ENCODE assay signal across 1 cellular context in genomic region chr2:38665854-38666577, GRCh38.
A peak's percentile ranks its signal among the peaks of the same experiment; 100 is the strongest.
TF ChIP-seq lines count a peak whose summit lies in the region.

Gene GALM (plus strand): TSS chr2:38666114. CDS start chr2:38666162, 48 bp downstream.

TF ChIP-seq in HepG2, 621 proteins besides CTCF, POLR2A, EP300 and RAD21 (continued from another document and continues in another):
- TF ChIP-seq ETV5 (CRISPR knock-in tag; IDR thresholded peaks at IDR 0.05; ENCODE audit: borderline replicate concordance) (0 out of 2 replicates have a peak, but pooled peaks have one; percentile 7), TSC22D2 (CRISPR knock-in tag; IDR thresholded peaks at IDR 0.05; ENCODE audit: borderline replicate concordance) (peak; percentile 60; the same call in 1 of the 2 replicates), ZNF407 (CRISPR knock-in tag; IDR thresholded peaks at IDR 0.05; ENCODE audit: not compliant biosample characterization) (peak; percentile 92), REST (IDR thresholded peaks at IDR 0.05; ENCODE audit: borderline replicate concordance in 1 of 2, low read depth in 1 of 2, low read length in 2 of 2) (peak in 1 of 2 experiments; percentile 41; a peak in 1 of 4 replicates), NCOA2 (CRISPR knock-in tag; IDR thresholded peaks at IDR 0.05) (peak; percentile 61), CHCHD3 (CRISPR knock-in tag; IDR thresholded peaks at IDR 0.05) (0 out of 2 replicates have a peak, but pooled peaks have one; percentile 31), NR0B2 (CRISPR knock-in tag; IDR thresholded peaks at IDR 0.05) (peak; percentile 83), ZNF672 (CRISPR knock-in tag; IDR thresholded peaks at IDR 0.05) (no peak), ZNF746 (CRISPR knock-in tag; IDR thresholded peaks at IDR 0.05) (peak; percentile 49; the same call in 1 of the 2 replicates), TGIF2 (CRISPR knock-in tag; IDR thresholded peaks at IDR 0.05) (no peak; the same call in 1 of the 2 replicates), ZNF572 (CRISPR knock-in tag; IDR thresholded peaks at IDR 0.05) (peak; percentile 94), TBX3 (IDR thresholded peaks at IDR 0.05; ENCODE audit: borderline replicate concordance) (peak; percentile 25; the same call in 1 of the 2 replicates), NPAS2 (CRISPR knock-in tag; IDR thresholded peaks at IDR 0.05; ENCODE audit: borderline replicate concordance) (no peak), REXO4 (CRISPR knock-in tag; IDR thresholded peaks at IDR 0.05; ENCODE audit: borderline replicate concordance) (no peak), SKIL (CRISPR knock-in tag; IDR thresholded peaks at IDR 0.05; ENCODE audit: borderline replicate concordance) (0 out of 2 replicates have a peak, but pooled peaks have one; percentile 9), ZNF720 (CRISPR knock-in tag; IDR thresholded peaks at IDR 0.05) (no peak), CSRNP2 (CRISPR knock-in tag; conservative IDR thresholded peaks at IDR 0.05; ENCODE audit: low read depth) (no peak), KLF16 (CRISPR knock-in tag; IDR thresholded peaks at IDR 0.05) (peak in 1 of 2 experiments; percentile 42; a peak in 1 of 4 replicates), RFX1 (IDR thresholded peaks at IDR 0.05) (no peak), ZEB1 (IDR thresholded peaks at IDR 0.05; ENCODE audit: insufficient replicate concordance, low read depth) (no peak), MED13 (CRISPR knock-in tag; IDR thresholded peaks at IDR 0.05) (0 out of 2 replicates have a peak, but pooled peaks have one; percentile 21), RNF2 (conservative IDR thresholded peaks at IDR 0.05; ENCODE audit: low read depth) (0 out of 2 replicates have a peak, but pooled peaks have one; percentile 24), FOXO4 (CRISPR knock-in tag; conservative IDR thresholded peaks at IDR 0.05) (0 out of 2 replicates have a peak, but pooled peaks have one; percentile 30), KMT2B (CRISPR knock-in tag; IDR thresholded peaks at IDR 0.05) (peak; percentile 81), SUZ12 (IDR thresholded peaks at IDR 0.05; ENCODE audit: low read depth, low read length) (peak; percentile 89), ZNF652 (CRISPR knock-in tag; IDR thresholded peaks at IDR 0.05; ENCODE audit: borderline replicate concordance, low read depth) (0 out of 2 replicates have a peak, but pooled peaks have one; percentile 21), ZBTB21 (CRISPR knock-in tag; IDR thresholded peaks at IDR 0.05) (no peak), BRD4 (CRISPR knock-in tag; IDR thresholded peaks at IDR 0.05) (peak; percentile 84), PBX2 (CRISPR knock-in tag; IDR thresholded peaks at IDR 0.05) (no peak), ZNF775 (CRISPR knock-in tag; IDR thresholded peaks at IDR 0.05; ENCODE audit: borderline replicate concordance) (peak; percentile 5; the same call in 1 of the 2 replicates), THAP7 (CRISPR knock-in tag; IDR thresholded peaks at IDR 0.05) (peak; percentile 39)
- TF ChIP-seq, protein P1, sequence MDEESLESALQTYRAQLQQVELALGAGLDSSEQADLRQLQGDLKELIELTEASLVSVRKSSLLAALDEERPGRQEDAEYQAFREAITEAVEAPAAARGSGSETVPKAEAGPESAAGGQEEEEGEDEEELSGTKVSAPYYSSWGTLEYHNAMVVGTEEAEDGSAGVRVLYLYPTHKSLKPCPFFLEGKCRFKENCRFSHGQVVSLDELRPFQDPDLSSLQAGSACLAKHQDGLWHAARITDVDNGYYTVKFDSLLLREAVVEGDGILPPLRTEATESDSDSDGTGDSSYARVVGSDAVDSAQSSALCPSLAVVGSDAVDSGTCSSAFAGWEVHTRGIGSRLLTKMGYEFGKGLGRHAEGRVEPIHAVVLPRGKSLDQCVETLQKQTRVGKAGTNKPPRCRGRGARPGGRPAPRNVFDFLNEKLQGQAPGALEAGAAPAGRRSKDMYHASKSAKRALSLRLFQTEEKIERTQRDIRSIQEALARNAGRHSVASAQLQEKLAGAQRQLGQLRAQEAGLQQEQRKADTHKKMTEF (CRISPR knock-in tag; IDR thresholded peaks at IDR 0.05): peak; percentile 88
- TF ChIP-seq, protein P2, sequence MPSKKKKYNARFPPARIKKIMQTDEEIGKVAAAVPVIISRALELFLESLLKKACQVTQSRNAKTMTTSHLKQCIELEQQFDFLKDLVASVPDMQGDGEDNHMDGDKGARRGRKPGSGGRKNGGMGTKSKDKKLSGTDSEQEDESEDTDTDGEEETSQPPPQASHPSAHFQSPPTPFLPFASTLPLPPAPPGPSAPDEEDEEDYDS (CRISPR knock-in tag; IDR thresholded peaks at IDR 0.05): peak; percentile 91; the same call in 1 of the 2 replicates
- TF ChIP-seq, protein P3, sequence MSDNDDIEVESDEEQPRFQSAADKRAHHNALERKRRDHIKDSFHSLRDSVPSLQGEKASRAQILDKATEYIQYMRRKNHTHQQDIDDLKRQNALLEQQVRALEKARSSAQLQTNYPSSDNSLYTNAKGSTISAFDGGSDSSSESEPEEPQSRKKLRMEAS (IDR thresholded peaks at IDR 0.05): no peak; the same call in 1 of the 2 replicates
